Comparison of ENCODE assay signal across 8 cellular contexts in genomic region chr22:31080848-31081649, GRCh38. TPM values are rescaled to one million over a fixed set of nuclear protein-coding genes. Genes with fewer than 3 reads are reported as not detected.
A peak's percentile ranks its signal among the peaks of the same experiment; 100 is the strongest.
DNase-seq lines count a peak whose midpoint lies in the region; ATAC-seq and TF ChIP-seq lines count a peak whose summit lies in the region.

Gene SMTN (plus strand): TSS chr22:31081318. CDS start chr22:31083259, 1,941 bp downstream.

- DNase-seq in ACHN (peak; percentile 87), NCI-H345 treated with DMSO at 0.1 percent for 48 hours (lab: John Stamatoyannopoulos, UW; ENCODE audit: unreplicated experiment) (peak; percentile 74), cerebellum (ENCODE audit: low spot score) (peak; percentile 85), kidney epithelial cell (ENCODE audit: low read depth) (peak; percentile 51)
- DNase-seq in activated CD4-positive, alpha-beta T cell treated with anti-CD3 and anti-CD28 coated beads for 1 hour: peak; percentile 79
- DNase-seq in stimulated activated CD4-positive, alpha-beta T cell treated with anti-CD3 and anti-CD28 coated beads, Interleukin-15, amount 100 ng/mL, for 24 hours: peak; percentile 93

- peak; percentile 2 for TF ChIP-seq CTCF in kidney epithelial cell (IDR thresholded peaks at IDR 0.05; ENCODE audit: insufficient read depth, low read length, poor library complexity, severe bottlenecking)

- H3K27me3 ChIP-seq in kidney epithelial cell (ENCODE audit: control insufficient read depth, insufficient read depth, low read length): no peaks in the 10 kb centered on the region

- ATAC-seq in GM18870 (IDR thresholded peaks at IDR 0.05; ENCODE audit: unreplicated experiment) (peak; percentile 53), HG03135 (IDR thresholded peaks at IDR 0.05; ENCODE audit: unreplicated experiment) (peak; percentile 57)

- in situ Hi-C loops in ACHN (cut with HindIII; ENCODE audit: low pct_ligation_motif_present, low pct_unique_long_range_greater_than_20kb, low sequenced_read_pairs): no loop called here

- H3K36me3 ChIP-seq in kidney epithelial cell (ENCODE audit: control insufficient read depth, insufficient read depth, low read length): peaks cover 2% of the 10 kb centered on the region

- peak within 1 kb of the TSS; percentile 68 for H3K4me3 ChIP-seq in kidney epithelial cell (ENCODE audit: low read depth, low read length)

RNA-seq across cellular contexts. Expression of gene SMTN, which starts in this region (rescaled TPM):
- total RNA-seq in cerebellum (17.1 TPM), kidney epithelial cell (51.7 and 55.4 TPM in 2 replicates)

Comparison
In these comparisons a context has a peak if more than half of its experiments do, and no peak if none do; other contexts are left out.
1. Peak in every context shown above with its lines: DNase-seq, ATAC-seq and H3K4me3 ChIP-seq.